8 cellular contexts compared by ENCODE assay signal in the genomic region with DNA sequence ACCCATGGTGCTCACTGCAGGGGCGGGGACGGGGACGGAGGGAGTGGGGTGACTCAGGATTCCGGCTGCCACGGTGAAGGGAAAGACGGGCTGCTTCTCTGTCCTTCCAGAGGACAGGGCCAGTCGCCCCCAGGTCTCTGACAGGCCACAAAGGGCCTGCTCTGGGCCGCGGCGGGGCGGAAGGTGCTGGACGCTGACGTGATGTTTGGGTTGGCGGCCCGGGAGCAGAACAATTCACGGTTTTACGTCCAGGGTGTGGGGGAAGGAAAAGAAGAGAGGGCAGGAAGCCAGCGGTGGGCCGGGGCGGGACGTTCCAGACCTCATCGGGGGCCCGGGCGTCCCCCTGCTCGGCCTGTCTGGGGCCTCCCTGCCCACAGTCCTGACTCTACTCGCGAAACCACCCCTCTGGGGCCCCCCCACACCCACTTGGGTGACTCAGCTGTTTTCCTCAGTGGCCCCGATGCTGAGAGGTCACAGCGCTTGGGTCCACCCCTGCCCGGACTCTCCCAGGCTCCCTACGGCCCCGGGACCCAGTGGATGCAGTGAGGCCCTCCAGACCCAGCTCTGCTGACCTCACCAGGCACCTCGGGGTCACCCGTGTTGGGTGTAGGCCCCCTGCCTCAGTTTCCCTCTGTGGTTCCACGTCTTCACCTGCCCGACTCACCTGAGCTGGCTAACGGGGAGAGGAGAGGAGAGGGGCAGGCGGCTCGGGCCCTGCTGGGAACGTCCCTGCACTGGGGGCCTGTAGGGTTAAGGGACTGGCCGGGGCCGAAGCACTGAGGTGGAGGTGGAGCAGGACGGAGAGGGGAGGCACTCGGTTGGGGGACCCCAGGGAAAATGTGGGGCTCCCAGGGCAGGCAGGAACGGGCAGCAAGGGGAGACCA. TPM values are rescaled to one million over a fixed set of nuclear protein-coding genes. Genes with fewer than 3 reads are reported as not detected.
DNase-seq lines count a peak whose midpoint lies in the region; ATAC-seq and TF ChIP-seq lines count a peak whose summit lies in the region.

No MANE protein-coding gene starts in this region.

- peak; percentile 80 for DNase-seq in AG08395 (ENCODE audit: low spot score)
- DNase-seq in Peyer's patch, result peak in 2 of 3 donors; percentile 60 to 71
- peak; percentile 82 to 89 for DNase-seq in dermis microvascular lymphatic vessel endothelial cell (ENCODE audit: low read depth in 2 of 2)
- no peak for DNase-seq in naive B cell
- DNase-seq in HPDE6-E6E7 (ENCODE audit: extremely low spot score), result no peak

- H3K27me3 Mint-ChIP-seq in naive B cell, result peaks cover 0 to 27% (median 0%) of the 10 kb centered on the region in 3 donors

- no peaks in the 10 kb centered on the region for H3K36me3 Mint-ChIP-seq in naive B cell

- H3K9me3 Mint-ChIP-seq in naive B cell, result no peaks in the 10 kb centered on the region

- peak overlapping the region in 7 of 8 donors; percentile 36 to 83 (median 77) for H3K4me3 Mint-ChIP-seq in naive B cell

- peak overlapping the region in 2 of 6 donors; percentile 18 to 75 for H3K27ac Mint-ChIP-seq in naive B cell

- H3K9me3 ChIP-seq in Peyer's patch (no peaks in the 10 kb centered on the region), thymus (ENCODE audit: control insufficient read depth) (no peaks in the 10 kb centered on the region)

- H3K27me3 ChIP-seq in Peyer's patch, result no peaks in the 10 kb centered on the region
- peaks cover 19% of the 10 kb centered on the region for H3K27me3 ChIP-seq in thymus (ENCODE audit: control insufficient read depth, insufficient read depth)

- H3K27ac ChIP-seq in Peyer's patch (peak overlapping the region; percentile 66 to 92 (median 79)), thymus (ENCODE audit: low read depth) (peak overlapping the region; percentile 46)

- ATAC-seq in naive B cell (ENCODE audit: low read depth in 2 of 2), result peak; percentile 26 to 41
- ATAC-seq in GM18861 (IDR thresholded peaks at IDR 0.05; ENCODE audit: unreplicated experiment), result no peak
- ATAC-seq in HG03159 (IDR thresholded peaks at IDR 0.05; ENCODE audit: unreplicated experiment), result no peak

- peaks cover 25 to 52% (median 41%) of the 10 kb centered on the region in 3 donors for H3K4me1 Mint-ChIP-seq in naive B cell

- H3K4me1 ChIP-seq in Peyer's patch, result peaks cover 0 to 56% (median 14%) of the 10 kb centered on the region in 4 donors
- H3K4me1 ChIP-seq in thymus (ENCODE audit: control insufficient read depth, insufficient read depth, low read length), result peaks cover 2% of the 10 kb centered on the region

- peak in 1 of 2 donors; percentile 15 for TF ChIP-seq POLR2A in Peyer's patch (IDR thresholded peaks at IDR 0.05)

- TF ChIP-seq CTCF in Peyer's patch (IDR thresholded peaks at IDR 0.05), result no peak

- H3K36me3 ChIP-seq in Peyer's patch (peaks cover 0 to 10% (median 0%) of the 10 kb centered on the region in 3 donors), thymus (ENCODE audit: control insufficient read depth, insufficient read depth) (peaks cover 9% of the 10 kb centered on the region)

- WGBS in thymus, result 13% methylated on average over 45 of the region's 45 CpGs

- H3K4me3 ChIP-seq in Peyer's patch, result peak overlapping the region in 3 of 4 donors; percentile 12 to 32 (median 30)
- H3K4me3 ChIP-seq in thymus (ENCODE audit: low read length), result no peak overlapping the region

RNA-seq across cellular contexts. Expression of a gene that starts 29.2 kb away (rescaled TPM):
- total RNA-seq in Peyer's patch (10 to 100 TPM; 22.6 to 27.2 (median 26.1) TPM), dermis microvascular lymphatic vessel endothelial cell (19.4 and 42.0 TPM in 2 replicates)
- polyA plus RNA-seq in naive B cell (ENCODE audit: low read depth in 6 of 6) (10 to 100 TPM in 1 of 6 donors, 1 to 10 TPM in 4, under 1 TPM in 1; 0.41 to 13.4 (median 4.9) TPM), thymus (14.0 TPM)

RNA-seq across cellular contexts. Expression of a gene that starts 37.1 kb away (rescaled TPM):
- total RNA-seq in Peyer's patch (100 to 1,000 TPM in 3 of 4 donors, 10 to 100 TPM in 1; 93.3 to 364 (median 286) TPM), dermis microvascular lymphatic vessel endothelial cell (under 0.01 TPM in 2 replicates)
- polyA plus RNA-seq in naive B cell (ENCODE audit: low read depth in 6 of 6) (1 to 10 TPM in 5 of 6 donors, not detected in 1; 1.2 to 3.8 (median 2.0) TPM), thymus (3.3 TPM)

RNA-seq across cellular contexts. Expression of a gene that starts 44.4 kb away (rescaled TPM):
- total RNA-seq in Peyer's patch, result 10 to 100 TPM; 21.2 to 60.2 (median 33.3) TPM
- total RNA-seq in dermis microvascular lymphatic vessel endothelial cell, result 18.6 and 25.8 TPM in 2 replicates
- polyA plus RNA-seq in naive B cell (ENCODE audit: low read depth in 6 of 6), result 10 to 100 TPM in 1 of 6 donors, 1 to 10 TPM in 5; 2.7 to 15.4 (median 7.9) TPM
- polyA plus RNA-seq in thymus, result 20.4 TPM

Comparison
In these comparisons a context has a peak if more than half of its experiments do, and no peak if none do; other contexts are left out.
1. DNase-seq: peak in AG08395 (single experiment), Peyer's patch (2 of 3) and dermis microvascular lymphatic vessel endothelial cell (2 of 2); none in naive B cell (single experiment) and HPDE6-E6E7 (single experiment).
2. ATAC-seq: peak in naive B cell (2 of 2); none in GM18861 (single experiment) and HG03159 (single experiment).
3. RNA of a gene that starts 37.1 kb away (total RNA-seq): 93.3 to 364 TPM in Peyer's patch; under 0.01 TPM in dermis microvascular lymphatic vessel endothelial cell; every median in the first group is over 10 times any median in the second.